Comparison of ENCODE assay signal across 1 cellular context in genomic region chr10:32958085-32958991, GRCh38.
A peak's percentile ranks its signal among the peaks of the same experiment; 100 is the strongest.
TF ChIP-seq lines count a peak whose summit lies in the region.

TSS of gene ITGB1 (minus strand) at chr10:32958230. CDS start at chr10:32935558, 22,672 bp downstream.

TF ChIP-seq in HepG2, 621 proteins besides CTCF, POLR2A, EP300 and RAD21 (continued from another document and continues in another):
- peak in 1 of 2 experiments; percentile 47; a peak in 1 of 4 replicates for TF ChIP-seq REST (IDR thresholded peaks at IDR 0.05; ENCODE audit: borderline replicate concordance in 1 of 2, low read depth in 1 of 2, low read length in 2 of 2)
- TF ChIP-seq ZNF7 (CRISPR knock-in tag; IDR thresholded peaks at IDR 0.05): no peak
- peak; percentile 87 for TF ChIP-seq ZNF574 (CRISPR knock-in tag; IDR thresholded peaks at IDR 0.05)
- no peak for TF ChIP-seq LCORL (IDR thresholded peaks at IDR 0.05)
- peak; percentile 94 for TF ChIP-seq LCORL (CRISPR knock-in tag; IDR thresholded peaks at IDR 0.05)
- TF ChIP-seq ZBTB3 (CRISPR knock-in tag; IDR thresholded peaks at IDR 0.05; ENCODE audit: borderline replicate concordance, low read depth): no peak; the same call in 1 of the 2 replicates
- TF ChIP-seq MAFF (IDR thresholded peaks at IDR 0.05; ENCODE audit: low read depth, low read length): no peak
- TF ChIP-seq ZNF570 (CRISPR knock-in tag; IDR thresholded peaks at IDR 0.05; ENCODE audit: borderline replicate concordance): no peak
- peak; percentile 95 for TF ChIP-seq UBTF (CRISPR knock-in tag; IDR thresholded peaks at IDR 0.05)
- no peak; the same call in 1 of the 2 replicates for TF ChIP-seq ZNF816 (CRISPR knock-in tag; IDR thresholded peaks at IDR 0.05; ENCODE audit: borderline replicate concordance)
- no peak for TF ChIP-seq ZMYM2 (CRISPR knock-in tag; IDR thresholded peaks at IDR 0.05)
- no peak for TF ChIP-seq ZNF646 (CRISPR knock-in tag; IDR thresholded peaks at IDR 0.05)
- TF ChIP-seq NCOA2 (CRISPR knock-in tag; IDR thresholded peaks at IDR 0.05): peak; percentile 65
- TF ChIP-seq NONO (IDR thresholded peaks at IDR 0.05): no peak
- peak; percentile 95 for TF ChIP-seq NONO (CRISPR knock-in tag; conservative IDR thresholded peaks at IDR 0.05)
- TF ChIP-seq ZFP62 (CRISPR knock-in tag; IDR thresholded peaks at IDR 0.05): no peak
- TF ChIP-seq PBX3 (CRISPR knock-in tag; IDR thresholded peaks at IDR 0.05; ENCODE audit: borderline replicate concordance): no peak
- peak; percentile 74; the same call in 1 of the 2 replicates for TF ChIP-seq E2F1 (CRISPR knock-in tag; IDR thresholded peaks at IDR 0.05)
- peak; percentile 83 for TF ChIP-seq PHF21A (CRISPR knock-in tag; IDR thresholded peaks at IDR 0.05)
- 0 out of 2 replicates have a peak, but pooled peaks have one; percentile 33 for TF ChIP-seq DNMT3B (CRISPR knock-in tag; conservative IDR thresholded peaks at IDR 0.05)
- TF ChIP-seq IKZF1 (IDR thresholded peaks at IDR 0.05): no peak
- no peak; the same call in 1 of the 2 replicates for TF ChIP-seq ZNF543 (CRISPR knock-in tag; IDR thresholded peaks at IDR 0.05)
- TF ChIP-seq ZNF503 (CRISPR knock-in tag; IDR thresholded peaks at IDR 0.05): peak; percentile 79; the same call in 1 of the 2 replicates
- no peak for TF ChIP-seq ZNF572 (CRISPR knock-in tag; IDR thresholded peaks at IDR 0.05)
- TF ChIP-seq ZNF775 (CRISPR knock-in tag; IDR thresholded peaks at IDR 0.05; ENCODE audit: borderline replicate concordance): no peak
- peak; percentile 72; the same call in 1 of the 2 replicates for TF ChIP-seq ZNF782 (CRISPR knock-in tag; IDR thresholded peaks at IDR 0.05; ENCODE audit: borderline replicate concordance)
- TF ChIP-seq TSC22D2 (CRISPR knock-in tag; IDR thresholded peaks at IDR 0.05; ENCODE audit: borderline replicate concordance): peak; percentile 79; the same call in 1 of the 2 replicates
- no peak for TF ChIP-seq ZNF761 (CRISPR knock-in tag; conservative IDR thresholded peaks at IDR 0.05)
- TF ChIP-seq ZNF33A (CRISPR knock-in tag; IDR thresholded peaks at IDR 0.05; ENCODE audit: borderline replicate concordance): 0 out of 2 replicates have a peak, but pooled peaks have one; percentile 23
- peak; percentile 30; the same call in 1 of the 2 replicates for TF ChIP-seq SNAPC2 (CRISPR knock-in tag; IDR thresholded peaks at IDR 0.05)
- TF ChIP-seq RFXAP (CRISPR knock-in tag; IDR thresholded peaks at IDR 0.05; ENCODE audit: borderline replicate concordance): peak; percentile 76; the same call in 1 of the 2 replicates
- TF ChIP-seq MED1 (CRISPR knock-in tag; IDR thresholded peaks at IDR 0.05): peak; percentile 90
- peak; percentile 95 for TF ChIP-seq GABPB1 (CRISPR knock-in tag; IDR thresholded peaks at IDR 0.05)
- TF ChIP-seq KLF9 (CRISPR knock-in tag; IDR thresholded peaks at IDR 0.05; ENCODE audit: low read depth): peak; percentile 49; the same call in 1 of the 2 replicates
- TF ChIP-seq ZFP91 (CRISPR knock-in tag; IDR thresholded peaks at IDR 0.05; ENCODE audit: borderline replicate concordance): peak; percentile 84
- peak; percentile 44 for TF ChIP-seq ZNF563 (CRISPR knock-in tag; IDR thresholded peaks at IDR 0.05)
- no peak for TF ChIP-seq NCOA5 (CRISPR knock-in tag; IDR thresholded peaks at IDR 0.05)
- TF ChIP-seq GFI1 (CRISPR knock-in tag; IDR thresholded peaks at IDR 0.05; ENCODE audit: borderline replicate concordance): no peak
- TF ChIP-seq ZNF30 (CRISPR knock-in tag; IDR thresholded peaks at IDR 0.05): no peak
- no peak for TF ChIP-seq ZNF615 (CRISPR knock-in tag; IDR thresholded peaks at IDR 0.05; ENCODE audit: borderline replicate concordance)
- TF ChIP-seq ZNF335 (CRISPR knock-in tag; IDR thresholded peaks at IDR 0.05): peak; percentile 48; the same call in 1 of the 2 replicates
